Comparison of ENCODE assay signal across 14 cellular contexts in the genomic region with DNA sequence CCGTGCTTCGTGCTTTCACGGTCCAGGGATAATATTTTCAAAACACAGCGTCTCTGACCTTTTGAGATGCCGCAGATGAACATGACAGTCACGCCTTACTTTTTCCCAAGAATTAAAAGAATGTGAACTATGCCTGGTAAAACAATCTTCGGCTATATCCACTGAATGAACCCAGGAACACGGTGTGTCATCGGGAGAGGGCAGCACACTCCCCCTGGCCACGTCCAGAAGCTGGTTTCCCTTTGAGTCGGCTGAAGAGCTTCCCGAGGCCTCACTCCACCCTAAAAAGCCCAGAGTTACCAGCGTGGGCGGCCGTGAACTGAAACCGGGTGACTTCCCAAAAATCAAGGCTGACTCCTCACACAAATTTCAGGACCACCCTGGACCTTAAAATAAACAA. TPM values are rescaled to one million over a fixed set of nuclear protein-coding genes. Genes with fewer than 3 reads are reported as not detected.
A peak's percentile ranks its signal among the peaks of the same experiment; 100 is the strongest.
DNase-seq lines count a peak whose midpoint lies in the region; ATAC-seq and TF ChIP-seq lines count a peak whose summit lies in the region.
"Had no signal": no experiment of that assay in that cellular context is flagged by ENCODE, and none has a peak within 500 bp of the region (broad histone marks: within the 10 kb centered on the region; RNA-seq: fewer than 3 reads in every experiment).

No MANE protein-coding gene starts in this region.

- intact Hi-C loops in left lung (cut with DNase I) (no loop called here), aorta (cut with DNase I) (no loop called here)

- peak overlapping the region; percentile 49; the same call in 1 of the 2 replicates for H3K4me3 ChIP-seq in ACC112 (ENCODE audit: low read depth, low read length)
- H3K4me3 ChIP-seq in astrocyte of the spinal cord (ENCODE audit: low read depth, low read length), result no peak overlapping the region
- no peak overlapping the region for H3K4me3 ChIP-seq in left lung
- no peak overlapping the region for H3K4me3 ChIP-seq in Karpas-422 (ENCODE audit: low read length)
- H3K4me3 ChIP-seq in aorta (ENCODE audit: low read length in 2 of 2), result no peak overlapping the region
- H3K4me3 ChIP-seq: BLaER1 had no signal

- no peaks in the 10 kb centered on the region for H3K36me3 ChIP-seq in ACC112 (ENCODE audit: insufficient read depth, low read length)
- no peaks in the 10 kb centered on the region for H3K36me3 ChIP-seq in left lung
- no peaks in the 10 kb centered on the region for H3K36me3 ChIP-seq in Karpas-422 (ENCODE audit: insufficient read depth, low read length)
- H3K36me3 ChIP-seq in aorta (ENCODE audit: control insufficient read depth in 1 of 2, insufficient read depth in 2 of 2, low read length in 1 of 2), result no peaks in the 10 kb centered on the region
- H3K36me3 ChIP-seq: BLaER1, tibial nerve had no signal

- no peaks in the 10 kb centered on the region for H3K36me3 Mint-ChIP-seq in activated naive CD8-positive, alpha-beta T cell treated with anti-CD3 and anti-CD28 coated beads for 36 hours
- H3K36me3 Mint-ChIP-seq: activated naive CD4-positive, alpha-beta T cell treated with anti-CD3 and anti-CD28 coated beads, Interleukin-2, amount 50 U/mL, for 24 hours had no signal

- ATAC-seq in left lung, result peak; percentile 53
- no peak for ATAC-seq in HG03196 (IDR thresholded peaks at IDR 0.05; ENCODE audit: unreplicated experiment)
- no peak for ATAC-seq in aorta (ENCODE audit: low FRiP score)
- ATAC-seq: activated CD8-positive, alpha-beta T cell treated with anti-CD3 and anti-CD28 coated beads, Interleukin-2, amount 10 ng/mL, durations not matched to agents 7 days and 5 days had no signal

- H3K4me1 Mint-ChIP-seq in activated naive CD8-positive, alpha-beta T cell treated with anti-CD3 and anti-CD28 coated beads for 36 hours, result peaks cover 2% of the 10 kb centered on the region
- H3K4me1 Mint-ChIP-seq: activated naive CD4-positive, alpha-beta T cell treated with anti-CD3 and anti-CD28 coated beads, Interleukin-2, amount 50 U/mL, for 24 hours had no signal

- H3K27me3 ChIP-seq in ACC112 (ENCODE audit: insufficient read depth, low read length), result 0 out of 2 replicates have a peak, but pooled peaks cover 10% of the 10 kb centered on the region
- H3K27me3 ChIP-seq in left lung, result peaks cover 0 to 47% of the 10 kb centered on the region in 2 donors
- no peaks in the 10 kb centered on the region for H3K27me3 ChIP-seq in Karpas-422 (ENCODE audit: low read length)
- H3K27me3 ChIP-seq in aorta (ENCODE audit: control insufficient read depth in 1 of 2, insufficient read depth in 2 of 2, low read length in 1 of 2), result no peaks in the 10 kb centered on the region
- H3K27me3 ChIP-seq: BLaER1, tibial nerve had no signal

- in situ Hi-C loops in astrocyte of the spinal cord (cut with HindIII; ENCODE audit: low sequenced_read_pairs), result no loop called here

- no peak overlapping the region for H3K27ac ChIP-seq in ACC112 (ENCODE audit: low read depth, low read length)
- no peak overlapping the region for H3K27ac ChIP-seq in left lung
- no peak overlapping the region for H3K27ac ChIP-seq in Karpas-422 (ENCODE audit: low read length)
- H3K27ac ChIP-seq in aorta (ENCODE audit: low read depth in 1 of 2, low read length in 2 of 2), result no peak overlapping the region
- H3K27ac ChIP-seq: BLaER1 had no signal

- H3K79me2 ChIP-seq in ACC112 (ENCODE audit: control insufficient read depth, insufficient read depth, low read length, unreplicated experiment), result no peaks in the 10 kb centered on the region
- no peaks in the 10 kb centered on the region for H3K79me2 ChIP-seq in Karpas-422 (ENCODE audit: low read length)

- no peaks in the 10 kb centered on the region for H3K9me3 Mint-ChIP-seq in activated naive CD8-positive, alpha-beta T cell treated with anti-CD3 and anti-CD28 coated beads for 36 hours
- H3K9me3 Mint-ChIP-seq: activated naive CD4-positive, alpha-beta T cell treated with anti-CD3 and anti-CD28 coated beads, Interleukin-2, amount 50 U/mL, for 24 hours had no signal

- H3K4me3 Mint-ChIP-seq in activated naive CD8-positive, alpha-beta T cell treated with anti-CD3 and anti-CD28 coated beads for 36 hours, result no peak overlapping the region
- H3K4me3 Mint-ChIP-seq: activated CD8-positive, alpha-beta T cell treated with anti-CD3 and anti-CD28 coated beads, Interleukin-2, amount 10 ng/mL, durations not matched to agents 7 days and 5 days; activated naive CD4-positive, alpha-beta T cell treated with anti-CD3 and anti-CD28 coated beads, Interleukin-2, amount 50 U/mL, for 24 hours had no signal

- peaks cover 36% of the 10 kb centered on the region for H3K27me3 Mint-ChIP-seq in activated naive CD8-positive, alpha-beta T cell treated with anti-CD3 and anti-CD28 coated beads for 36 hours

- no peak overlapping the region for H3K4me2 ChIP-seq in Karpas-422 (ENCODE audit: low read depth, low read length, poor library complexity, severe bottlenecking)
- H3K4me2 ChIP-seq: BLaER1 had no signal

- H3K9ac ChIP-seq in Karpas-422 (ENCODE audit: low read length), result no peak overlapping the region
- H3K9ac ChIP-seq: BLaER1 had no signal

- 6 to 8% methylated on average over 16 of the region's 16 CpGs for WGBS in aorta, 2 donors

- no peaks in the 10 kb centered on the region for H3K4me1 ChIP-seq in ACC112 (ENCODE audit: control insufficient read depth, insufficient read depth, low read length, unreplicated experiment)
- no peaks in the 10 kb centered on the region for H3K4me1 ChIP-seq in left lung
- H3K4me1 ChIP-seq in Karpas-422 (ENCODE audit: low read length), result no peaks in the 10 kb centered on the region
- no peaks in the 10 kb centered on the region for H3K4me1 ChIP-seq in aorta (ENCODE audit: control insufficient read depth in 1 of 2, insufficient read depth in 2 of 2, low read length in 2 of 2)

- H3K27ac Mint-ChIP-seq in activated naive CD8-positive, alpha-beta T cell treated with anti-CD3 and anti-CD28 coated beads for 36 hours, result no peak overlapping the region
- H3K27ac Mint-ChIP-seq: activated CD8-positive, alpha-beta T cell treated with anti-CD3 and anti-CD28 coated beads, Interleukin-2, amount 10 ng/mL, durations not matched to agents 7 days and 5 days; activated naive CD4-positive, alpha-beta T cell treated with anti-CD3 and anti-CD28 coated beads, Interleukin-2, amount 50 U/mL, for 24 hours had no signal

- no peaks in the 10 kb centered on the region for H4K20me1 ChIP-seq in Karpas-422 (ENCODE audit: insufficient read depth, low read depth, low read length)
- H4K20me1 ChIP-seq: BLaER1 had no signal

- DNase-seq in HT1080 (ENCODE audit: low read depth) (peak; percentile 48), astrocyte of the spinal cord (ENCODE audit: low read depth, low spot score) (peak; percentile 12), left lung (no peak), Karpas-422 (no peak), aorta (no peak)
- DNase-seq in activated naive CD8-positive, alpha-beta T cell treated with anti-CD3 and anti-CD28 coated beads for 36 hours, result no peak
- DNase-seq: activated CD8-positive, alpha-beta T cell treated with anti-CD3 and anti-CD28 coated beads, Interleukin-2, amount 10 ng/mL, durations not matched to agents 7 days and 5 days; effector CD8-positive, alpha-beta T cell; NCI-H187 treated with DMSO at 0.1 percent for 48 hours had no signal

- TF ChIP-seq CTCF in astrocyte of the spinal cord (IDR thresholded peaks at IDR 0.05; ENCODE audit: low read depth, low read length), result peak; percentile 26
- TF ChIP-seq CTCF in left lung (IDR thresholded peaks at IDR 0.05), result no peak

- H3K9me3 ChIP-seq in left lung, result no peaks in the 10 kb centered on the region
- no peaks in the 10 kb centered on the region for H3K9me3 ChIP-seq in Karpas-422 (ENCODE audit: low read length)
- no peaks in the 10 kb centered on the region for H3K9me3 ChIP-seq in aorta (ENCODE audit: control insufficient read depth, low read length)
- H3K9me3 ChIP-seq: BLaER1, tibial nerve had no signal

- H2AFZ ChIP-seq in ACC112 (ENCODE audit: low read length, unreplicated experiment) (no peak overlapping the region), Karpas-422 (ENCODE audit: low read length) (no peak overlapping the region)

- no peaks in the 10 kb centered on the region for H3K9me2 ChIP-seq in Karpas-422 (replicated peaks; ENCODE audit: insufficient read depth, low read length)

RNA-seq across cellular contexts. Expression of gene SHISA2, which starts 22.9 kb away (rescaled TPM):
- total RNA-seq in HT1080 (2014; rRNA removed; shearing (Covaris generic)), result 0.35 and 0.94 TPM in 2 replicates
- 0.07 and 0.23 TPM in 2 replicates for polyA plus RNA-seq in HT1080 (2015; cell fraction: cytosol; rRNA removed)
- 0.14 TPM in 1 of 2 replicates, not detected in the other for polyA plus RNA-seq in HT1080 (2015; cell fraction: nucleus; rRNA removed)
- total RNA-seq in left lung, result 10 to 100 TPM; 12.0 to 19.9 TPM
- total RNA-seq in Karpas-422 (2014; rRNA removed; shearing (Covaris generic); ENCODE audit: low replicate concordance), result not detected in 2 replicates
- under 1 TPM; 0.19 to 0.66 TPM for total RNA-seq in aorta
- not detected for polyA plus RNA-seq in aorta
- under 1 TPM; 0.26 to 0.27 TPM for total RNA-seq in activated naive CD8-positive, alpha-beta T cell treated with anti-CD3 and anti-CD28 coated beads for 36 hours

Comparison
In these comparisons a context has a peak if more than half of its experiments do, and no peak if none do; other contexts are left out.
1. DNase-seq: peak in HT1080 (single experiment) and astrocyte of the spinal cord (single experiment); none in left lung (0 of 2), Karpas-422 (single experiment), aorta (0 of 2) and activated naive CD8-positive, alpha-beta T cell treated with anti-CD3 and anti-CD28 coated beads for 36 hours (single experiment).